ENCODE assay signal across 16 cellular contexts in the genomic region with DNA sequence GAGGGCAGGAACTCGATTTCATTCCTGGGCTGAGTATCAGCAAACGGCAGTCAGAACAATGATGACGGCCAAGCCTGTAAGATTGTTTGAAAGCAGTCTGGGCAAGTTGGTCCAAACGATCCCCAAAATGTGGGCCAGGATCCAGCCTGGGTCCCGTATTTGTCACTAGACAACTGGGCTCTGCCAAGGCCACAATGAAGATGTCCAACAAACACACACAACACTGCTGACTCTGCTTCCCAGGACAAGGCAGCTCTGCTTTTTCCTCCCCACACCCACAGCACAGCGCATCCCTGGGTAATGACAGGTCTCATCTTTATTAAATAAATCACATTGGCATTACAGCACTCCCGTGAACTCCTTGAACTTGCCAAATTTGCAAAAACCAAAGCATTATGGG.
DNase-seq lines count a peak whose midpoint lies in the region; ATAC-seq and TF ChIP-seq lines count a peak whose summit lies in the region.
"Had no signal": no experiment of that assay in that cellular context is flagged by ENCODE, and none has a peak within 500 bp of the region (broad histone marks: within the 10 kb centered on the region; RNA-seq: fewer than 3 reads in every experiment).

No MANE protein-coding gene starts in this region.

- TF ChIP-seq RAD21 in IMR-90 (IDR thresholded peaks at IDR 0.05; ENCODE audit: low read length) = no peak

- intact Hi-C loops in heart right ventricle (cut with DNase I) (loop anchor here in 2 of 10 donors (10.0 kb wide), 2 partner anchors 158 to 168 kb away; no protein-coding TSS in a partner anchor), IMR-90 (cut with micrococcal nuclease) (no loop called here)

- no peak for TF ChIP-seq CTCF in heart right ventricle (IDR thresholded peaks at IDR 0.05)
- TF ChIP-seq CTCF in right atrium auricular region (IDR thresholded peaks at IDR 0.05) = no peak
- no peak for TF ChIP-seq CTCF in IMR-90 (conservative IDR thresholded peaks at IDR 0.05; ENCODE audit: low read depth, low read length)
- TF ChIP-seq CTCF in thoracic aorta (IDR thresholded peaks at IDR 0.05) = no peak
- no peak for TF ChIP-seq CTCF in glutamatergic neuron (IDR thresholded peaks at IDR 0.05; ENCODE audit: partially characterized antibody, unreplicated experiment)

- H2BK120ac ChIP-seq in IMR-90 (ENCODE audit: low read depth, low read length) = no peak overlapping the region

- no peaks in the 10 kb centered on the region for H3K4me1 Mint-ChIP-seq in glutamatergic neuron (ENCODE audit: low read depth, unreplicated experiment)
- H3K4me1 Mint-ChIP-seq: B cell had no signal

- no peaks in the 10 kb centered on the region for H3K9me1 ChIP-seq in IMR-90 (ENCODE audit: insufficient read depth, low read length)

- H3K36me3 ChIP-seq in heart right ventricle (no peaks in the 10 kb centered on the region), right atrium auricular region (no peaks in the 10 kb centered on the region), IMR-90 (ENCODE audit: control insufficient read depth, insufficient read depth, low read length) (no peaks in the 10 kb centered on the region), thoracic aorta (no peaks in the 10 kb centered on the region)
- H3K36me3 ChIP-seq: BLaER1 treated with 17β-estradiol and CSF1 and Interleukin-3, amounts not matched to agents 10 nM and 100 nM had no signal

- no peak overlapping the region for H2BK5ac ChIP-seq in IMR-90 (ENCODE audit: low read depth, low read length, poor library complexity, severe bottlenecking)

- H3K79me1 ChIP-seq in IMR-90 (ENCODE audit: low read depth in 1 of 2, low read length in 2 of 2) = no peaks in the 10 kb centered on the region

- H4K91ac ChIP-seq in IMR-90 (ENCODE audit: insufficient read depth, low read depth, low read length) = no peak overlapping the region

- no peak overlapping the region; the same call in 1 of the 2 replicates for H3K14ac ChIP-seq in IMR-90 (replicated peaks; ENCODE audit: low read depth, low read length)

- no peak overlapping the region for H3K4me3 Mint-ChIP-seq in glutamatergic neuron (ENCODE audit: unreplicated experiment)
- H3K4me3 Mint-ChIP-seq: B cell; CD8-positive, alpha-beta T cell; HFFc6 had no signal

- H3K36me3 Mint-ChIP-seq in glutamatergic neuron (ENCODE audit: unreplicated experiment) = no peaks in the 10 kb centered on the region
- H3K36me3 Mint-ChIP-seq: CD8-positive, alpha-beta T cell had no signal

- H3K27me3 Mint-ChIP-seq in glutamatergic neuron (ENCODE audit: unreplicated experiment) = no peaks in the 10 kb centered on the region
- H3K27me3 Mint-ChIP-seq: B cell had no signal

- in situ Hi-C loops in IMR-90 (cut with MboI; ENCODE audit: low sequenced_read_pairs) = no loop called here

- H2BK15ac ChIP-seq in IMR-90 (ENCODE audit: low read depth, low read length) = no peak overlapping the region

- POLR2A ChIA-PET in IMR-90 (lab: Charles Lee; ENCODE audit: unreplicated experiment) = no interaction called here

- no peak for TF ChIP-seq POLR2A in IMR-90 (IDR thresholded peaks at IDR 0.05; ENCODE audit: low read depth, low read length)

- peak overlapping the region; percentile 71 for H2AFZ ChIP-seq in IMR-90 (replicated peaks; ENCODE audit: low read length, poor library complexity)

- H3K4ac ChIP-seq in IMR-90 (ENCODE audit: low read depth, low read length) = no peak overlapping the region

- no peaks in the 10 kb centered on the region for H3K9me3 Mint-ChIP-seq in glutamatergic neuron (ENCODE audit: unreplicated experiment)
- H3K9me3 Mint-ChIP-seq: CD8-positive, alpha-beta T cell; HFFc6 had no signal

- no peak overlapping the region for H2AK5ac ChIP-seq in IMR-90 (ENCODE audit: low read depth, low read length)

- no peak overlapping the region for H4K8ac ChIP-seq in IMR-90 (ENCODE audit: low read depth in 2 of 2, low read length in 2 of 2)

- H3K4me1 ChIP-seq in heart right ventricle = peaks cover 0 to 21% (median 5%) of the 10 kb centered on the region in 9 donors
- no peaks in the 10 kb centered on the region for H3K4me1 ChIP-seq in right atrium auricular region
- 0 out of 2 replicates have a peak, but pooled peaks cover 2% of the 10 kb centered on the region for H3K4me1 ChIP-seq in IMR-90 (ENCODE audit: control insufficient read depth, insufficient read depth, low read length)
- H3K4me1 ChIP-seq in thoracic aorta (ENCODE audit: control insufficient read depth in 1 of 2, low read depth in 2 of 2) = peaks cover 6 to 24% of the 10 kb centered on the region in 2 donors
- H3K4me1 ChIP-seq: BLaER1 treated with 17β-estradiol and CSF1 and Interleukin-3, amounts not matched to agents 10 nM and 100 nM had no signal

- H3K9me3 ChIP-seq in heart right ventricle = no peaks in the 10 kb centered on the region
- no peaks in the 10 kb centered on the region for H3K9me3 ChIP-seq in right atrium auricular region
- no peaks in the 10 kb centered on the region for H3K9me3 ChIP-seq in IMR-90 (ENCODE audit: control insufficient read depth, insufficient read depth, low read length)
- no peaks in the 10 kb centered on the region for H3K9me3 ChIP-seq in thoracic aorta
- H3K9me3 ChIP-seq: BLaER1 treated with 17β-estradiol and CSF1 and Interleukin-3, amounts not matched to agents 10 nM and 100 nM had no signal

- BruUV-seq in IMR-90 (replicated peaks; lab: Mats Ljungman, UMichigan) = no TSS peak

- no peak overlapping the region for H3K23ac ChIP-seq in IMR-90 (ENCODE audit: low read depth, low read length)

- no peak overlapping the region for H3K4me3 ChIP-seq in heart right ventricle
- H3K4me3 ChIP-seq in right atrium auricular region = no peak overlapping the region
- H3K4me3 ChIP-seq in IMR-90 (ENCODE audit: insufficient read depth, low read depth, low read length) = no peak overlapping the region
- H3K4me3 ChIP-seq in thoracic aorta = peak overlapping the region; percentile 39
- H3K4me3 ChIP-seq: BLaER1 treated with 17β-estradiol and CSF1 and Interleukin-3, amounts not matched to agents 10 nM and 100 nM had no signal

- no peaks in the 10 kb centered on the region for H3K27me3 ChIP-seq in heart right ventricle
- no peaks in the 10 kb centered on the region for H3K27me3 ChIP-seq in right atrium auricular region
- no peaks in the 10 kb centered on the region for H3K27me3 ChIP-seq in IMR-90 (ENCODE audit: control insufficient read depth, insufficient read depth, low read length)
- H3K27me3 ChIP-seq in thoracic aorta (replicated peaks; ENCODE audit: insufficient read depth) = no peaks in the 10 kb centered on the region
- H3K27me3 ChIP-seq: BLaER1 treated with 17β-estradiol and CSF1 and Interleukin-3, amounts not matched to agents 10 nM and 100 nM had no signal

- ATAC-seq in heart right ventricle = peak in 5 of 8 donors; percentile 28 to 82 (median 69)
- ATAC-seq in IMR-90 (ENCODE audit: low read depth) = no peak
- no peak for ATAC-seq in thoracic aorta (ENCODE audit: insufficient number of reproducible peaks, low FRiP score, low read depth)
- ATAC-seq: CD8-positive, alpha-beta T cell; HCT116; HepG2 had no signal

- no peak overlapping the region for H3K27ac Mint-ChIP-seq in glutamatergic neuron (ENCODE audit: unreplicated experiment)
- H3K27ac Mint-ChIP-seq: B cell; CD8-positive, alpha-beta T cell; HFFc6 had no signal

- 85% methylated on average over 7 of the region's 7 CpGs for WGBS in heart right ventricle, 2 donors
- 33% methylated on average over 1 of the region's 7 CpGs; no CpG with 5 or more reads in 1 of the 2 experiments for WGBS in IMR-90 (ENCODE audit: extremely low coverage in 2 of 2, insufficient read length in 1 of 2), 2 experiments

- dilution Hi-C loops in IMR-90 (cut with HindIII; ENCODE audit: low sequenced_read_pairs, unreplicated experiment) = no loop called here

- CTCF ChIA-PET in IMR-90 (lab: Yijun Ruan, JAX) = no interaction called here

- H3K27ac ChIP-seq in heart right ventricle = no peak overlapping the region
- no peak overlapping the region for H3K27ac ChIP-seq in right atrium auricular region
- H3K27ac ChIP-seq in IMR-90 (ENCODE audit: insufficient read depth, low read length) = no peak overlapping the region
- peak overlapping the region in 1 of 2 donors; percentile 42 for H3K27ac ChIP-seq in thoracic aorta
- H3K27ac ChIP-seq: BLaER1 treated with 17β-estradiol and CSF1 and Interleukin-3, amounts not matched to agents 10 nM and 100 nM had no signal

- no peak overlapping the region for H3K56ac ChIP-seq in IMR-90 (ENCODE audit: extremely low read depth, insufficient read depth, low read length)

- H3K4me2 ChIP-seq in IMR-90 (ENCODE audit: low read depth, low read length) = no peak overlapping the region
- H3K4me2 ChIP-seq: BLaER1 treated with 17β-estradiol and CSF1 and Interleukin-3, amounts not matched to agents 10 nM and 100 nM had no signal

- H3K9ac ChIP-seq in IMR-90 (ENCODE audit: low read depth, low read length) = no peak overlapping the region
- H3K9ac ChIP-seq: BLaER1 treated with 17β-estradiol and CSF1 and Interleukin-3, amounts not matched to agents 10 nM and 100 nM had no signal

- no peak overlapping the region for H4K5ac ChIP-seq in IMR-90 (ENCODE audit: low read depth, low read length)

- no peak overlapping the region for H2AK9ac ChIP-seq in IMR-90 (replicated peaks; ENCODE audit: low read depth, low read length, poor library complexity)

- no peak overlapping the region for H2BK20ac ChIP-seq in IMR-90 (ENCODE audit: low read depth, low read length)

- no peak overlapping the region for H3K18ac ChIP-seq in IMR-90 (ENCODE audit: low read depth, low read length)

- DNase-seq in heart right ventricle (no peak), right atrium auricular region (ENCODE audit: low spot score) (no peak), IMR-90 (no peak), medulla oblongata (ENCODE audit: extremely low spot score) (peak; percentile 55), thoracic aorta (ENCODE audit: low spot score) (no peak), glutamatergic neuron (no peak), NCI-H1694 treated with DMSO at 0.1 percent for 48 hours (lab: John Stamatoyannopoulos, UW) (no peak), DMS53 (lab: John Stamatoyannopoulos, UW) (no peak)
- DNase-seq: Calu3; CD8-positive, alpha-beta T cell; DMS 273 treated with DMSO at 0.1 percent for 48 hours; HFFc6 had no signal

- no peaks in the 10 kb centered on the region for H4K20me1 ChIP-seq in IMR-90 (ENCODE audit: insufficient read depth, low read length)
- H4K20me1 ChIP-seq: BLaER1 treated with 17β-estradiol and CSF1 and Interleukin-3, amounts not matched to agents 10 nM and 100 nM had no signal

TF ChIP-seq in IMR-90, 13 proteins besides CTCF, POLR2A, EP300 and RAD21 (continues in another document):
- TF ChIP-seq MAFK (IDR thresholded peaks at IDR 0.05; ENCODE audit: low read depth, low read length) (no peak), SMC3 (IDR thresholded peaks at IDR 0.05; ENCODE audit: low read depth, low read length) (no peak), MXI1 (IDR thresholded peaks at IDR 0.05; ENCODE audit: borderline replicate concordance, low read depth, low read length) (no peak), FOS (IDR thresholded peaks at IDR 0.05; ENCODE audit: low read depth, low read length) (no peak), RFX5 (IDR thresholded peaks at IDR 0.05; ENCODE audit: low read depth, low read length) (no peak), MAZ (IDR thresholded peaks at IDR 0.05; ENCODE audit: borderline replicate concordance, low read depth, low read length) (no peak), CEBPB (IDR thresholded peaks at IDR 0.05; ENCODE audit: low read depth, low read length) (no peak), NFE2L2 (IDR thresholded peaks at IDR 0.05; ENCODE audit: low read depth, low read length) (no peak)

Comparison
In these comparisons a context has a peak if more than half of its experiments do, and no peak if none do; other contexts are left out.
1. ATAC-seq: peak in heart right ventricle (5 of 8); none in IMR-90 (single experiment) and thoracic aorta (single experiment).